ENCODE assay signal across 12 cellular contexts in the genomic region with DNA sequence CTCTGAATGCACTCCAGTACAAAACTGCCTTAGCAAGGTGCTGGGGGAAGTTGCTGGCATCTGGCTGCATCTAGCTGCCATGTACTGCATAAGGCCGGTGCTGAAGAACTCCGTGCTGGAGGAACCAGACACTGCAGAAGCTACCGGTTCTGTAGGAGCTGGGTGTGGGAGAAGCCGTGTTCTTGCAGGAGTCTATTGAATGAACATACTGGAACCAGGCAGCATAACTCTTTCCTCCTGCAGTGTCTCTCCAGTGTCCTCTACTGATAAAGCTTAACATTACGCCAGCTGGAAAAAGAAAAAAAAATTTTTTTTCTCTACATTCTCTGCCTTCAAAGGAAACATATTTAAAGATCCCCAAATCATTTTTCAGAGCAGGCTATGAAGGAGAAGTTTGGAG. TPM values are rescaled to one million over a fixed set of nuclear protein-coding genes. Genes with fewer than 3 reads are reported as not detected.
DNase-seq lines count a peak whose midpoint lies in the region; ATAC-seq, FAIRE-seq and TF ChIP-seq lines count a peak whose summit lies in the region.
"Had no signal": no experiment of that assay in that cellular context is flagged by ENCODE, and none has a peak within 500 bp of the region (broad histone marks: within the 10 kb centered on the region; RNA-seq: fewer than 3 reads in every experiment).

No MANE protein-coding gene starts in this region.

- no peak overlapping the region for H4K91ac ChIP-seq in trophoblast cell (ENCODE audit: low read depth, low read length)

- CTCF ChIA-PET in endothelial cell of umbilical vein (lab: Charles Lee) = interaction anchor here (0.8 to 3.7 kb wide), 8 partner anchors 11 to 130 kb away, joined by 3 to 32 read pairs (median 4); no protein-coding TSS in a partner anchor

- H3K18ac ChIP-seq in trophoblast cell (ENCODE audit: low read length) = no peak overlapping the region

- H4K8ac ChIP-seq in trophoblast cell (ENCODE audit: low read depth, low read length) = no peak overlapping the region

- H3K4me2 ChIP-seq in endothelial cell of umbilical vein (ENCODE audit: insufficient read depth, low read length) = no peak overlapping the region
- H3K4me2 ChIP-seq in trophoblast cell (ENCODE audit: low read length) = no peak overlapping the region
- H3K4me2 ChIP-seq: BLaER1 had no signal

- peak; percentile 52 for TF ChIP-seq CTCF in LNCaP clone FGC (IDR thresholded peaks at IDR 0.05; ENCODE audit: control insufficient read depth, extremely low read depth, insufficient read depth)
- peak in 1 of 2 donors; percentile 13 for TF ChIP-seq CTCF in endothelial cell of umbilical vein (IDR thresholded peaks at IDR 0.05; ENCODE audit: extremely low read depth in 1 of 2, insufficient read depth in 1 of 2, low read depth in 1 of 2, low read length in 2 of 2)

- H4K20me1 ChIP-seq in endothelial cell of umbilical vein (replicated peaks; ENCODE audit: control insufficient read depth, extremely low read depth, insufficient read depth, low read length) = no peaks in the 10 kb centered on the region
- H4K20me1 ChIP-seq: BLaER1 had no signal

- DNase-seq in NCI-H146 (lab: John Stamatoyannopoulos, UW) (peak; percentile 4), NCI-H146 treated with DMSO at 0.1 percent for 48 hours (lab: John Stamatoyannopoulos, UW; ENCODE audit: unreplicated experiment) (no peak), LNCaP clone FGC (ENCODE audit: low read depth) (no peak), endothelial cell of umbilical vein (ENCODE audit: low read depth, low spot score) (peak; percentile 16), trophoblast cell (no peak), C1 segment of cervical spinal cord (lab: John Stamatoyannopoulos, UW) (no peak), dedifferentiated amniotic fluid mesenchymal stem cell (ENCODE audit: extremely low spot score) (no peak)
- DNase-seq: activated naive CD4-positive, alpha-beta T cell; MV-4-11 had no signal

- H4K12ac ChIP-seq in trophoblast cell (ENCODE audit: low read depth, low read length) = no peak overlapping the region

- no TSS peak for BruUV-seq in endothelial cell of umbilical vein (replicated peaks; lab: Mats Ljungman, UMichigan)

- no peak overlapping the region for H2BK12ac ChIP-seq in trophoblast cell (ENCODE audit: low read length)

- ATAC-seq in activated CD4-positive, CD25-positive, alpha-beta regulatory T cell treated with anti-CD3 and anti-CD28 coated beads, Interleukin-2, amount 50 U/mL, for 24 hours = no peak
- ATAC-seq: naive thymus-derived CD4-positive, alpha-beta T cell had no signal

- dilution Hi-C loops in endothelial cell of umbilical vein (cut with MboI; ENCODE audit: extremely low pct_ligation_motif_present, low sequenced_read_pairs) = no loop called here

- no peaks in the 10 kb centered on the region for H3K79me1 ChIP-seq in trophoblast cell (ENCODE audit: low read length)

- no peak overlapping the region for H3K4me3 ChIP-seq in LNCaP clone FGC (ENCODE audit: low read depth, low read length)
- no peak overlapping the region for H3K4me3 ChIP-seq in endothelial cell of umbilical vein (replicated peaks in 1 of 3; ENCODE audit: insufficient read depth in 1 of 3, low read depth in 1 of 3, low read length in 3 of 3)
- H3K4me3 ChIP-seq in trophoblast cell (ENCODE audit: low read depth, low read length) = no peak overlapping the region
- H3K4me3 ChIP-seq: BLaER1 had no signal

- H2BK5ac ChIP-seq in trophoblast cell (ENCODE audit: low read depth, low read length, poor library complexity) = no peak overlapping the region

- no peaks in the 10 kb centered on the region for H3K4me1 ChIP-seq in endothelial cell of umbilical vein (ENCODE audit: control insufficient read depth, extremely low read depth, insufficient read depth, low read length)
- H3K4me1 ChIP-seq in trophoblast cell (ENCODE audit: control insufficient read depth in 1 of 2, insufficient read depth in 2 of 2, low read length in 2 of 2) = no peaks in the 10 kb centered on the region
- H3K4me1 ChIP-seq: BLaER1 had no signal

- no peak overlapping the region for H2BK120ac ChIP-seq in trophoblast cell (ENCODE audit: insufficient read depth, low read length, poor library complexity)

- H3K9ac ChIP-seq in endothelial cell of umbilical vein (replicated peaks; ENCODE audit: extremely low read depth, insufficient read depth, low read length) (no peak overlapping the region), trophoblast cell (ENCODE audit: low read length) (no peak overlapping the region)
- H3K9ac ChIP-seq: BLaER1 had no signal

- no peak overlapping the region for H3K4ac ChIP-seq in trophoblast cell (ENCODE audit: low read depth, low read length)

- peak overlapping the region; percentile 49 for H3K23ac ChIP-seq in trophoblast cell (ENCODE audit: low read length)

- H3K27ac ChIP-seq in endothelial cell of umbilical vein (ENCODE audit: insufficient read depth, low read depth, low read length) (no peak overlapping the region), trophoblast cell (ENCODE audit: low read depth, low read length) (no peak overlapping the region)
- H3K27ac ChIP-seq: BLaER1 had no signal

- H3K36me3 ChIP-seq in endothelial cell of umbilical vein (ENCODE audit: control insufficient read depth in 2 of 2, extremely low read depth in 1 of 2, insufficient read depth in 2 of 2, low read length in 2 of 2) (no peaks in the 10 kb centered on the region), trophoblast cell (ENCODE audit: control insufficient read depth in 1 of 2, insufficient read depth in 2 of 2, low read length in 2 of 2) (peaks cover 2 to 6% of the 10 kb centered on the region in 2 experiments)

- no peaks in the 10 kb centered on the region for H3K9me3 ChIP-seq in endothelial cell of umbilical vein (replicated peaks; ENCODE audit: control insufficient read depth, insufficient read depth, low read length)
- H3K9me3 ChIP-seq in trophoblast cell (ENCODE audit: insufficient read depth, low read depth, low read length) = no peaks in the 10 kb centered on the region
- H3K9me3 ChIP-seq: BLaER1 had no signal

- H3K27me3 ChIP-seq in endothelial cell of umbilical vein (ENCODE audit: control insufficient read depth in 2 of 2, insufficient read depth in 2 of 2, low read length in 2 of 2) (no peaks in the 10 kb centered on the region), trophoblast cell (ENCODE audit: insufficient read depth, low read length) (no peaks in the 10 kb centered on the region)
- H3K27me3 ChIP-seq: BLaER1 had no signal

- no peak overlapping the region for H2AFZ ChIP-seq in endothelial cell of umbilical vein (ENCODE audit: low read depth, low read length)
- no peak overlapping the region for H2AFZ ChIP-seq in trophoblast cell (ENCODE audit: insufficient read depth, low read length, poor library complexity)

- intact Hi-C loops in endothelial cell of umbilical vein (cut with micrococcal nuclease) = no loop called here

- TF ChIP-seq POLR2A in endothelial cell of umbilical vein (IDR thresholded peaks at IDR 0.05; ENCODE audit: low read depth, low read length) = no peak

- no peaks in the 10 kb centered on the region for H3K79me2 ChIP-seq in endothelial cell of umbilical vein (ENCODE audit: control insufficient read depth, insufficient read depth, low read length)
- H3K79me2 ChIP-seq in trophoblast cell (ENCODE audit: control insufficient read depth, insufficient read depth, low read length, poor library complexity) = no peaks in the 10 kb centered on the region

- no peak overlapping the region for H2AK5ac ChIP-seq in trophoblast cell (ENCODE audit: low read length)

- no CpG with 5 or more reads among the region's 5 CpGs for WGBS in trophoblast cell (ENCODE audit: extremely low coverage, insufficient coverage, insufficient read length)

- POLR2A ChIA-PET in endothelial cell of umbilical vein (lab: Charles Lee) = no interaction called here

- no peaks in the 10 kb centered on the region for H3K9me1 ChIP-seq in endothelial cell of umbilical vein (replicated peaks; ENCODE audit: control insufficient read depth, extremely low read depth, insufficient read depth, low read length)

- FAIRE-seq in endothelial cell of umbilical vein (lab: Jason Lieb, UNC) = no peak

- no peak overlapping the region for H3K14ac ChIP-seq in trophoblast cell (ENCODE audit: low read length)

TF ChIP-seq in endothelial cell of umbilical vein, 7 proteins besides CTCF, POLR2A, EP300 and RAD21:
- TF ChIP-seq JUN (IDR thresholded peaks at IDR 0.05; ENCODE audit: borderline replicate concordance, insufficient read depth, insufficient read length, low read depth) (no peak), POLR2AphosphoS5 (IDR thresholded peaks at IDR 0.05; ENCODE audit: insufficient read depth, low read depth, low read length) (no peak), FOS (IDR thresholded peaks at IDR 0.05; ENCODE audit: borderline replicate concordance, insufficient read depth, low read length) (no peak), EZH2 (IDR thresholded peaks at IDR 0.05; ENCODE audit: borderline replicate concordance, low read depth, low read length, severe bottlenecking) (no peak), GATA2 (IDR thresholded peaks at IDR 0.05; ENCODE audit: insufficient read depth, insufficient read length, low read depth, low read length) (no peak), MYC (IDR thresholded peaks at IDR 0.05; ENCODE audit: low read depth, low read length) (no peak)
- TF ChIP-seq, protein P1, sequence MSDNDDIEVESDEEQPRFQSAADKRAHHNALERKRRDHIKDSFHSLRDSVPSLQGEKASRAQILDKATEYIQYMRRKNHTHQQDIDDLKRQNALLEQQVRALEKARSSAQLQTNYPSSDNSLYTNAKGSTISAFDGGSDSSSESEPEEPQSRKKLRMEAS (IDR thresholded peaks at IDR 0.05; ENCODE audit: insufficient read depth, insufficient read length) = no peak

RNA-seq across cellular contexts. Expression of a gene that starts 38.5 kb away (rescaled TPM):
- total RNA-seq in endothelial cell of umbilical vein = 29.8 and 33.3 TPM in 2 replicates
- polyA plus RNA-seq in endothelial cell of umbilical vein = 3.5 and 4.7 TPM in 2 replicates
- 2.9 and 4.2 TPM in 2 replicates for polyA plus RNA-seq in endothelial cell of umbilical vein (2011; cell fraction: cytosol; rRNA removed)
- 37.2 and 51.2 TPM in 2 replicates for polyA plus RNA-seq in endothelial cell of umbilical vein (2011; cell fraction: nucleus; rRNA removed)
- 18.6 and 19.4 TPM in 2 replicates for polyA plus RNA-seq in endothelial cell of umbilical vein (2012)
- polyA minus RNA-seq in endothelial cell of umbilical vein = 30.1 and 31.4 TPM in 2 replicates
- 19.7 TPM for polyA minus RNA-seq in endothelial cell of umbilical vein (2011; cell fraction: cytosol; rRNA and poly(A)+ RNA removed)
- polyA minus RNA-seq in endothelial cell of umbilical vein (2011; cell fraction: nucleus; rRNA and poly(A)+ RNA removed) = 138 and 181 TPM in 2 replicates
- 18.1 and 18.4 TPM in 2 replicates for polyA plus RNA-seq in trophoblast cell (2013)

Comparison
In these comparisons a context has a peak if more than half of its experiments do, and no peak if none do; other contexts are left out.
1. DNase-seq: peak in NCI-H146 (single experiment) and endothelial cell of umbilical vein (single experiment); none in NCI-H146 treated with DMSO at 0.1 percent for 48 hours (single experiment), LNCaP clone FGC (single experiment), trophoblast cell (0 of 2), C1 segment of cervical spinal cord (0 of 14) and dedifferentiated amniotic fluid mesenchymal stem cell (single experiment).